28 cellular contexts compared by ENCODE assay signal in genomic region chr13:97321616-97322321, GRCh38.
DNase-seq lines count a peak whose midpoint lies in the region; ATAC-seq, FAIRE-seq and TF ChIP-seq lines count a peak whose summit lies in the region.
"Had no signal": no experiment of that assay in that cellular context is flagged by ENCODE, and none has a peak within 500 bp of the region (broad histone marks: within the 10 kb centered on the region; RNA-seq: fewer than 3 reads in every experiment).

No MANE protein-coding gene starts in this region.

- no peak overlapping the region for H2AFZ ChIP-seq in HepG2 (ENCODE audit: low read length)
- H2AFZ ChIP-seq: hepatocyte had no signal

- peaks cover 80% of the 10 kb centered on the region for H4K20me1 ChIP-seq in HepG2 (ENCODE audit: insufficient read depth, low read length)

- no peak for FAIRE-seq in HepG2 (lab: Jason Lieb, UNC)
- FAIRE-seq: endothelial cell of umbilical vein, G401.6 had no signal

- in situ Hi-C loops in Panc1 (cut with HindIII; ENCODE audit: low pct_unique_long_range_greater_than_20kb, low sequenced_read_pairs) (no loop called here), HepG2 (cut with HindIII; ENCODE audit: extremely low pct_ligation_motif_present, low pct_unique_long_range_greater_than_20kb) (no loop called here)

- H3K36me3 ChIP-seq in Panc1 (ENCODE audit: control insufficient read depth, insufficient read depth, low read length) (no peaks in the 10 kb centered on the region), esophagus squamous epithelium (no peaks in the 10 kb centered on the region), HepG2 (replicated peaks in 1 of 2; ENCODE audit: control insufficient read depth in 1 of 2, insufficient read depth in 2 of 2, low read length in 2 of 2) (peaks cover 24 to 30% of the 10 kb centered on the region in 2 experiments; a peak in 4 of 5 replicates), stomach smooth muscle (ENCODE audit: control insufficient read depth in 2 of 2, insufficient read depth in 2 of 2, low read length in 2 of 2) (no peaks in the 10 kb centered on the region)
- H3K36me3 ChIP-seq: upper lobe of left lung had no signal

- ATAC-seq in Panc1 (peak; percentile 38), HepG2 (peak; percentile 18; the same call in 1 of the 3 replicates), GM19467 (IDR thresholded peaks at IDR 0.05; ENCODE audit: unreplicated experiment) (no peak), HG03135 (IDR thresholded peaks at IDR 0.05; ENCODE audit: unreplicated experiment) (no peak)
- ATAC-seq: body of pancreas, WTC11 had no signal

- WGBS in esophagus squamous epithelium, 2 donors, result 79 to 90% methylated on average over 7 of the region's 7 CpGs
- WGBS in HepG2 (ENCODE audit: low lambda C conversion rate), result over 99% methylated on average over 7 of the region's 7 CpGs

- intact Hi-C loops in Panc1 (cut with micrococcal nuclease; ENCODE audit: unreplicated experiment), result no loop called here
- intact Hi-C loops in esophagus squamous epithelium (cut with DNase I), result no loop called here
- intact Hi-C loops in HepG2 (cut with micrococcal nuclease; ENCODE audit: unreplicated experiment), result no loop called here

- DNase-seq in Panc1 (ENCODE audit: low read depth, low spot score) (no peak), esophagus squamous epithelium (lab: John Stamatoyannopoulos, UW) (no peak), HepG2 (ENCODE audit: low spot score) (no peak), GM19240 (ENCODE audit: insufficient read length, low spot score) (no peak)
- DNase-seq in central memory CD4-positive, alpha-beta T cell, result no peak
- DNase-seq: activated CD4-positive, alpha-beta T cell treated with anti-CD3 and anti-CD28 coated beads, Interleukin-2, amount 50 U/mL, for 4 hours; activated CD8-positive, alpha-beta memory T cell treated with anti-CD3 and anti-CD28 coated beads, Interleukin-2, amount 50 U/mL, for 4 hours; activated naive CD8-positive, alpha-beta T cell treated with anti-CD3 and anti-CD28 coated beads for 36 hours; body of pancreas; dermis blood vessel endothelial cell; DMS 273 treated with DMSO at 0.1 percent for 48 hours; H7; NCI-H1105; NCI-H2081 treated with DMSO at 0.1 percent for 48 hours; NCI-H510A; RPMI8226; stimulated activated CD4-positive, alpha-beta T cell treated with anti-CD3 and anti-CD28 coated beads, Interleukin-12 subunit alpha, Interleukin-12 subunit beta, amount 100 ng/mL, for 4 hours; stimulated activated CD4-positive, alpha-beta T cell treated with anti-CD3 and anti-CD28 coated beads, Interleukin-4, amount 100 ng/mL, for 4 hours; T-helper 9 cell; upper lobe of left lung had no signal

- H3K27me3 ChIP-seq in Panc1 (ENCODE audit: control insufficient read depth, insufficient read depth, low read length) (no peaks in the 10 kb centered on the region), esophagus squamous epithelium (no peaks in the 10 kb centered on the region), HepG2 (ENCODE audit: control insufficient read depth in 1 of 2, insufficient read depth in 2 of 2, low read length in 2 of 2) (no peaks in the 10 kb centered on the region), stomach smooth muscle (ENCODE audit: control insufficient read depth in 1 of 2, insufficient read depth in 2 of 2, low read length in 2 of 2) (no peaks in the 10 kb centered on the region)
- H3K27me3 ChIP-seq: body of pancreas, hepatocyte, upper lobe of left lung had no signal

- TF ChIP-seq EP300 in HepG2 (IDR thresholded peaks at IDR 0.05; ENCODE audit: low read depth in 2 of 2, low read length in 2 of 2) (no peak), HepG2 (CRISPR knock-in tag; IDR thresholded peaks at IDR 0.05; ENCODE audit: borderline replicate concordance) (no peak)

- peaks cover 53% of the 10 kb centered on the region for H3K79me2 ChIP-seq in HepG2 (ENCODE audit: insufficient read depth, low read length)

- TF ChIP-seq RAD21 in HepG2 (CRISPR knock-in tag; IDR thresholded peaks at IDR 0.05), result no peak

- no peak overlapping the region for H3K4me2 ChIP-seq in HepG2 (ENCODE audit: low read depth, low read length)
- H3K4me2 ChIP-seq: hepatocyte had no signal

- no peak for TF ChIP-seq CTCF in Panc1 (IDR thresholded peaks at IDR 0.05)
- TF ChIP-seq CTCF in esophagus squamous epithelium (IDR thresholded peaks at IDR 0.05), result no peak
- TF ChIP-seq CTCF in HepG2 (CRISPR knock-in tag; IDR thresholded peaks at IDR 0.05), result no peak

- H3K27ac ChIP-seq in Panc1 (ENCODE audit: low read length) (peak overlapping the region; percentile 100), esophagus squamous epithelium (peak overlapping the region in 3 of 4 donors; percentile 0 to 3 (median 1)), HepG2 (ENCODE audit: extremely low read length, insufficient read depth, low read length) (no peak overlapping the region), stomach smooth muscle (ENCODE audit: low read length) (peak overlapping the region; percentile 58)
- H3K27ac ChIP-seq: body of pancreas, C4-2B, hepatocyte, upper lobe of left lung had no signal

- TF ChIP-seq POLR2A in esophagus squamous epithelium (IDR thresholded peaks at IDR 0.05), result no peak
- no peak for TF ChIP-seq POLR2A in HepG2 (IDR thresholded peaks at IDR 0.05; ENCODE audit: insufficient read depth in 1 of 2, low read depth in 2 of 2, low read length in 2 of 2)

- H3K4me3 ChIP-seq in Panc1 (ENCODE audit: low read depth in 2 of 2, low read length in 2 of 2) (no peak overlapping the region), esophagus squamous epithelium (no peak overlapping the region), HepG2 (replicated peaks in 1 of 3; ENCODE audit: insufficient read depth in 1 of 3, low read depth in 2 of 3, low read length in 3 of 3) (no peak overlapping the region), stomach smooth muscle (ENCODE audit: low read length in 2 of 2) (peak overlapping the region; percentile 31 to 50)
- H3K4me3 ChIP-seq: body of pancreas, hepatocyte, upper lobe of left lung had no signal

- CTCF ChIA-PET in Panc1 (lab: Charles Lee), result no interaction called here
- CTCF ChIA-PET in HepG2 (lab: Yijun Ruan, JAX; ENCODE audit: low intra/inter-chr PET ratio, low total read pairs), result no interaction called here

- POLR2A ChIA-PET in Panc1 (lab: Charles Lee), result no interaction called here
- POLR2A ChIA-PET in HepG2 (lab: Yijun Ruan, JAX), result no interaction called here

- H3K9ac ChIP-seq in HepG2 (ENCODE audit: insufficient read depth, low read depth, low read length), result no peak overlapping the region
- H3K9ac ChIP-seq in stomach smooth muscle (ENCODE audit: low read length in 2 of 2), result peak overlapping the region in 1 of 2 donors; percentile 21

- H3K9me3 ChIP-seq in Panc1 (ENCODE audit: control insufficient read depth, insufficient read depth, low read depth, low read length) (no peaks in the 10 kb centered on the region), esophagus squamous epithelium (no peaks in the 10 kb centered on the region), HepG2 (ENCODE audit: low read length) (no peaks in the 10 kb centered on the region), stomach smooth muscle (ENCODE audit: control insufficient read depth in 2 of 2, low read length in 2 of 2) (no peaks in the 10 kb centered on the region)
- H3K9me3 ChIP-seq: body of pancreas, upper lobe of left lung had no signal

- H3K4me1 ChIP-seq in Panc1 (ENCODE audit: control insufficient read depth, insufficient read depth, low read length) (peaks cover 86% of the 10 kb centered on the region), esophagus squamous epithelium (peaks cover 4 to 78% (median 14%) of the 10 kb centered on the region in 3 donors), HepG2 (ENCODE audit: insufficient read depth, low read length) (peaks cover 19% of the 10 kb centered on the region), stomach smooth muscle (ENCODE audit: control insufficient read depth, insufficient read depth, low read length) (peaks cover 59% of the 10 kb centered on the region)

- BruUV-seq in Panc1 (replicated peaks; lab: Mats Ljungman, UMichigan) (no TSS peak), HepG2 (replicated peaks; lab: Mats Ljungman, UMichigan) (no TSS peak)

TF ChIP-seq in HepG2, 621 proteins besides CTCF, POLR2A, EP300 and RAD21:
- no peak for TF ChIP-seq HOXA3 (CRISPR knock-in tag; IDR thresholded peaks at IDR 0.05)
- peak; percentile 81 for TF ChIP-seq RBM22 (optimal IDR thresholded peaks at IDR 0.05; ENCODE audit: low read length)
- TF ChIP-seq NFRKB (IDR thresholded peaks at IDR 0.05), result no peak

Comparison
In these comparisons a context has a peak if more than half of its experiments do, and no peak if none do; other contexts are left out.
1. ATAC-seq: peak in Panc1 (single experiment) and HepG2 (single experiment); none in GM19467 (single experiment) and HG03135 (single experiment).
2. H3K4me3 ChIP-seq: peak in stomach smooth muscle (2 of 2); none in Panc1 (0 of 2), esophagus squamous epithelium (0 of 4) and HepG2 (0 of 3).